In genomic region chr20:42987376-42988114, GRCh38 we compare ENCODE assay signal across 31 cellular contexts.
"Had no signal": no experiment of that assay in that cellular context is flagged by ENCODE, and none has a peak within 500 bp of the region (broad histone marks: within the 10 kb centered on the region; RNA-seq: fewer than 3 reads in every experiment).

No MANE protein-coding gene starts in this region.

- FAIRE-seq: colon had no signal

- ATAC-seq: activated CD4-positive, CD25-positive, alpha-beta regulatory T cell treated with anti-CD3 and anti-CD28 coated beads, Interleukin-2, amount 50 U/mL, for 24 hours; activated T-cell treated with anti-CD3 and anti-CD28 coated beads, Interleukin-2, amount 50 U/mL, for 72 hours; body of pancreas; effector memory CD8-positive, alpha-beta T cell; gastroesophageal sphincter; T-helper 17 cell had no signal

- H3K4me1 Mint-ChIP-seq: activated B cell treated with CpG ODN at 0.5 μM for 24 hours; activated CD4-positive, alpha-beta memory T cell treated with anti-CD3 and anti-CD28 coated beads, Interleukin-2, amount 10 ng/mL, durations not matched to agents 7 days and 5 days; activated CD4-positive, alpha-beta T cell treated with anti-CD3 and anti-CD28 coated beads, Interleukin-2, amount 10 ng/mL, durations not matched to agents 7 days and 5 days; activated naive CD4-positive, alpha-beta T cell treated with anti-CD3 and anti-CD28 coated beads, Interleukin-2, amount 10 ng/mL, durations not matched to agents 7 days and 5 days; T-helper 17 cell had no signal

- H3K4me3 ChIP-seq: body of pancreas, esophagus squamous epithelium, gastroesophageal sphincter had no signal

- H3K36me3 Mint-ChIP-seq: activated naive CD4-positive, alpha-beta T cell treated with anti-CD3 and anti-CD28 coated beads, Interleukin-2, amount 10 ng/mL, durations not matched to agents 7 days and 5 days; activated naive CD8-positive, alpha-beta T cell had no signal

- H3K27me3 Mint-ChIP-seq: activated B cell treated with CpG ODN at 0.5 μM for 24 hours; activated CD4-positive, alpha-beta memory T cell treated with anti-CD3 and anti-CD28 coated beads, Interleukin-2, amount 10 ng/mL, durations not matched to agents 7 days and 5 days; activated CD4-positive, alpha-beta T cell treated with anti-CD3 and anti-CD28 coated beads, Interleukin-2, amount 10 ng/mL, durations not matched to agents 7 days and 5 days; activated naive CD4-positive, alpha-beta T cell treated with anti-CD3 and anti-CD28 coated beads, Interleukin-2, amount 10 ng/mL, durations not matched to agents 7 days and 5 days; activated T-cell treated with anti-CD3 and anti-CD28 coated beads, Interleukin-2, amount 50 U/mL, for 24 hours; effector memory CD8-positive, alpha-beta T cell; T-helper 17 cell had no signal

- H3K9me3 Mint-ChIP-seq: activated B cell treated with CpG ODN at 0.5 μM for 24 hours; activated CD4-positive, alpha-beta T cell treated with anti-CD3 and anti-CD28 coated beads, Interleukin-2, amount 10 ng/mL, durations not matched to agents 7 days and 5 days had no signal

- H3K27me3 ChIP-seq: body of pancreas, esophagus squamous epithelium, gastroesophageal sphincter had no signal

- H3K27ac Mint-ChIP-seq: activated B cell treated with CpG ODN at 0.5 μM for 24 hours; activated CD4-positive, alpha-beta memory T cell treated with anti-CD3 and anti-CD28 coated beads, Interleukin-2, amount 10 ng/mL, durations not matched to agents 7 days and 5 days; activated CD4-positive, alpha-beta T cell treated with anti-CD3 and anti-CD28 coated beads, Interleukin-2, amount 10 ng/mL, durations not matched to agents 7 days and 5 days; activated naive CD4-positive, alpha-beta T cell treated with anti-CD3 and anti-CD28 coated beads, Interleukin-2, amount 10 ng/mL, durations not matched to agents 7 days and 5 days; activated naive CD8-positive, alpha-beta T cell; activated T-cell treated with anti-CD3 and anti-CD28 coated beads, Interleukin-2, amount 50 U/mL, for 24 hours; activated T-cell treated with anti-CD3 and anti-CD28 coated beads, Interleukin-2, amount 50 U/mL, for 72 hours; effector memory CD8-positive, alpha-beta T cell; T-helper 17 cell; T-helper 2 cell treated with Interferon-gamma antibody and Interleukin-4, amounts not matched to agents 5 μg/mL and 100 μg/mL, for 36 hours had no signal

- H3K4me3 Mint-ChIP-seq: activated B cell treated with CpG ODN at 0.5 μM for 24 hours; activated CD4-positive, alpha-beta memory T cell treated with anti-CD3 and anti-CD28 coated beads, Interleukin-2, amount 10 ng/mL, durations not matched to agents 7 days and 5 days; activated CD4-positive, alpha-beta T cell treated with anti-CD3 and anti-CD28 coated beads, Interleukin-2, amount 10 ng/mL, durations not matched to agents 7 days and 5 days; activated naive CD4-positive, alpha-beta T cell treated with anti-CD3 and anti-CD28 coated beads, Interleukin-2, amount 10 ng/mL, durations not matched to agents 7 days and 5 days; activated naive CD8-positive, alpha-beta T cell; activated T-cell treated with anti-CD3 and anti-CD28 coated beads, Interleukin-2, amount 50 U/mL, for 24 hours; activated T-cell treated with anti-CD3 and anti-CD28 coated beads, Interleukin-2, amount 50 U/mL, for 72 hours; effector memory CD8-positive, alpha-beta T cell; T-helper 17 cell; T-helper 2 cell treated with Interferon-gamma antibody and Interleukin-4, amounts not matched to agents 5 μg/mL and 100 μg/mL, for 36 hours had no signal

- H3K36me3 ChIP-seq: esophagus squamous epithelium, gastroesophageal sphincter, WERI-Rb-1 had no signal

- H3K9me3 ChIP-seq: body of pancreas, esophagus squamous epithelium, gastroesophageal sphincter had no signal

- H3K27ac ChIP-seq: body of pancreas, esophagus squamous epithelium, gastroesophageal sphincter, WERI-Rb-1 had no signal

- DNase-seq: activated B cell treated with CpG ODN at 0.5 μM for 24 hours; activated CD4-positive, alpha-beta memory T cell treated with anti-CD3 and anti-CD28 coated beads, Interleukin-2, amount 10 ng/mL, durations not matched to agents 7 days and 5 days; activated CD4-positive, alpha-beta T cell treated with anti-CD3 and anti-CD28 coated beads, Interleukin-2, amount 10 ng/mL, durations not matched to agents 7 days and 5 days; activated CD4-positive, alpha-beta T cell treated with anti-CD3 and anti-CD28 coated beads, Interleukin-2, amount 50 U/mL, for 4 hours; activated CD8-positive, alpha-beta memory T cell treated with anti-CD3 and anti-CD28 coated beads, Interleukin-2, amount 50 U/mL, for 48 hours; activated gamma-delta T cell; activated naive CD4-positive, alpha-beta T cell; activated naive CD4-positive, alpha-beta T cell treated with anti-CD3 and anti-CD28 coated beads, Interleukin-2, amount 10 ng/mL, durations not matched to agents 7 days and 5 days; activated T-cell treated with anti-CD3 and anti-CD28 coated beads for 4 hours; activated T-cell treated with anti-CD3 and anti-CD28 coated beads, Interleukin-2, amount 50 U/mL, for 24 hours; activated T-cell treated with anti-CD3 and anti-CD28 coated beads, Interleukin-2, amount 50 U/mL, for 72 hours; amygdala; aorta; body of pancreas; cortex of kidney; dermis blood vessel endothelial cell; effector CD4-positive, alpha-beta T cell; effector memory CD8-positive, alpha-beta T cell; erythroblast; esophagus squamous epithelium; foreskin melanocyte; head of caudate nucleus; hypothalamus; T-helper 17 cell; T1000; WERI-Rb-1 had no signal

- H3K4me1 ChIP-seq: body of pancreas, esophagus squamous epithelium, gastroesophageal sphincter had no signal
